In the genomic region with DNA sequence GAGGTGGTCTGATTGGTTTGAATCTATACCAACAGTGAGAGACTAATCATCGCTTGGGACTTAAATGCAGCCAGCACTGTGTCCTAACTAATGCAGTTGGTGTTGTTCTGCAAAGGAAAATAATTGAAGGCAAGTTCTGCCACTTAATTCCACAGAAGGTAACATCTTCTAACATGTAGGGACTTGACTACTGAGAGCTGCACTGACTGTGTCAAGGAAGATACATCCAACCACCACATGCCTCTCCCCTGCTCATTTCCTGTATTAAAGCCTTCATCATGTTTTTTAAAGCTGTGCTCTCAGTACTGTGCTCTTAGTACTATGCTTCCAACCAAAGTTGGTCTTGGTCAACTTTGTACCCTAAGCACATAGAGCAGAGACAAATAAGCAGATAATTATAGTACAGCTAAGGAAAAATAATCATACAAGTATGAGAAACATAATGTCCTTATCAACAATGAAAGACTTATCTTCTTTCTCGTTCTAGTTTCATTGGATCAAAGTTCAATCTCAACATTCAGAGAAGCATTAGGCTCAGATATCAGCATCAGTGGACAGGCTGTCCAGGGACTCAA, we compare ENCODE assay signal across 30 cellular contexts. TPM values are rescaled to one million over a fixed set of nuclear protein-coding genes. Genes with fewer than 3 reads are reported as not detected.
"Had no signal": no experiment of that assay in that cellular context is flagged by ENCODE, and none has a peak within 500 bp of the region (broad histone marks: within the 10 kb centered on the region; RNA-seq: fewer than 3 reads in every experiment).

No MANE protein-coding gene starts in this region.

- DNase-seq: activated CD4-positive, alpha-beta T cell treated with anti-CD3 and anti-CD28 coated beads, Interleukin-2, amount 50 U/mL, for 48 hours; activated CD8-positive, alpha-beta memory T cell treated with anti-CD3 and anti-CD28 coated beads, Interleukin-2, amount 50 U/mL, for 48 hours; activated effector memory CD4-positive, alpha-beta T cell treated with Interleukin-2 at 50 U/mL for 16 hours; activated naive CD4-positive, alpha-beta T cell treated with anti-CD3 and anti-CD28 coated beads for 36 hours; activated naive CD8-positive, alpha-beta T cell treated with anti-CD3 and anti-CD28 coated beads, Interleukin-2, amount 50 U/mL, for 24 hours; activated T-cell treated with anti-CD3 and anti-CD28 coated beads, Interleukin-2, amount 50 U/mL, for 48 hours; body of pancreas; caudate nucleus; dermis blood vessel endothelial cell; effector CD8-positive, alpha-beta T cell; heart left ventricle; kidney; left lung; midbrain; nephron progenitor cell; pancreas; psoas muscle; right cardiac atrium; stimulated activated CD4-positive, alpha-beta T cell treated with anti-CD3 and anti-CD28 coated beads, Interleukin-2, amount 100 ng/mL, for 24 hours; stomach; T1000 had no signal

- H3K4me1 Mint-ChIP-seq: nephron progenitor cell; stimulated activated memory B cell treated with anti-CD40 and anti-IgM and Interleukin-4, amounts not matched to agents 10 μg/mL and 1 μg/mL and 100 μg/mL, for 72 hours had no signal

- H3K9me3 Mint-ChIP-seq: activated naive CD4-positive, alpha-beta T cell treated with anti-CD3 and anti-CD28 coated beads for 36 hours; activated naive CD8-positive, alpha-beta T cell treated with anti-CD3 and anti-CD28 coated beads, Interleukin-2, amount 50 U/mL, for 24 hours; nephron progenitor cell; stimulated activated memory B cell treated with anti-CD40 and anti-IgM and Interleukin-4, amounts not matched to agents 10 μg/mL and 1 μg/mL and 100 μg/mL, for 72 hours; WTC11 had no signal

- H3K4me3 Mint-ChIP-seq: activated naive CD4-positive, alpha-beta T cell treated with anti-CD3 and anti-CD28 coated beads for 36 hours; activated naive CD8-positive, alpha-beta T cell treated with anti-CD3 and anti-CD28 coated beads, Interleukin-2, amount 50 U/mL, for 24 hours; nephron progenitor cell; stimulated activated memory B cell treated with anti-CD40 and anti-IgM and Interleukin-4, amounts not matched to agents 10 μg/mL and 1 μg/mL and 100 μg/mL, for 72 hours; WTC11 had no signal

- ATAC-seq: activated naive CD8-positive, alpha-beta T cell treated with anti-CD3 and anti-CD28 coated beads, Interleukin-2, amount 50 U/mL, for 24 hours; body of pancreas; heart left ventricle; left lung; pancreas; right cardiac atrium; stimulated activated memory B cell treated with anti-CD40 and anti-IgM and Interleukin-4, amounts not matched to agents 10 μg/mL and 1 μg/mL and 100 μg/mL, for 72 hours; WTC11 had no signal

- H3K36me3 ChIP-seq: esophagus muscularis mucosa, heart left ventricle, left lung, pancreas, stomach, suprapubic skin, tibial nerve had no signal

- H3K4me1 ChIP-seq: heart left ventricle, left lung, pancreas, stomach, tibial nerve had no signal

- H3K27me3 ChIP-seq: body of pancreas, esophagus muscularis mucosa, heart left ventricle, left lung, pancreas, stomach, suprapubic skin, tibial nerve had no signal

- H3K27ac ChIP-seq: body of pancreas, esophagus muscularis mucosa, heart left ventricle, left lung, pancreas, psoas muscle, stomach, tibial nerve had no signal

- H3K9me3 ChIP-seq: body of pancreas, esophagus muscularis mucosa, heart left ventricle, left lung, pancreas, psoas muscle, stomach, suprapubic skin, tibial nerve had no signal

- H3K4me3 ChIP-seq: body of pancreas, esophagus muscularis mucosa, heart left ventricle, left lung, pancreas, psoas muscle, stomach, suprapubic skin, tibial nerve had no signal

- H3K36me3 Mint-ChIP-seq: stimulated activated memory B cell treated with anti-CD40 and anti-IgM and Interleukin-4, amounts not matched to agents 10 μg/mL and 1 μg/mL and 100 μg/mL, for 72 hours; WTC11 had no signal

- H3K27ac Mint-ChIP-seq: activated naive CD4-positive, alpha-beta T cell treated with anti-CD3 and anti-CD28 coated beads for 36 hours; nephron progenitor cell; stimulated activated memory B cell treated with anti-CD40 and anti-IgM and Interleukin-4, amounts not matched to agents 10 μg/mL and 1 μg/mL and 100 μg/mL, for 72 hours; WTC11 had no signal

RNA-seq across cellular contexts. Expression of a gene that starts 2.8 kb away (rescaled TPM):
- total RNA-seq: activated CD8-positive, alpha-beta memory T cell treated with anti-CD3 and anti-CD28 coated beads for 36 hours; activated naive CD4-positive, alpha-beta T cell treated with anti-CD3 and anti-CD28 coated beads for 36 hours; dermis blood vessel endothelial cell; esophagus muscularis mucosa; kidney; left lung; lung microvascular endothelial cell; right cardiac atrium; skeletal muscle tissue; T-helper 1 cell treated with Interleukin-12 subunit alpha and Interleukin-12 subunit beta and Interleukin-4 antibody, amounts not matched to agents 30 ng/mL and 1 ng/mL, for 36 hours had no signal

RNA-seq across cellular contexts. Expression of a gene that starts 41.0 kb away (rescaled TPM):
- total RNA-seq: activated CD8-positive, alpha-beta memory T cell treated with anti-CD3 and anti-CD28 coated beads for 36 hours; activated naive CD4-positive, alpha-beta T cell treated with anti-CD3 and anti-CD28 coated beads for 36 hours; dermis blood vessel endothelial cell; esophagus muscularis mucosa; heart left ventricle; left lung; lung microvascular endothelial cell; right cardiac atrium; skeletal muscle tissue; stomach; suprapubic skin; tibial nerve; WTC11 had no signal
- polyA plus RNA-seq: heart left ventricle, stomach had no signal

RNA-seq across cellular contexts. Expression of a gene that starts 51.8 kb away (rescaled TPM):
- total RNA-seq: activated CD8-positive, alpha-beta memory T cell treated with anti-CD3 and anti-CD28 coated beads for 36 hours; activated naive CD4-positive, alpha-beta T cell treated with anti-CD3 and anti-CD28 coated beads for 36 hours; dermis blood vessel endothelial cell; heart left ventricle; kidney; lung microvascular endothelial cell; psoas muscle; right cardiac atrium; stomach; T-helper 1 cell treated with Interleukin-12 subunit alpha and Interleukin-12 subunit beta and Interleukin-4 antibody, amounts not matched to agents 30 ng/mL and 1 ng/mL, for 36 hours; WTC11 had no signal
- polyA plus RNA-seq: heart left ventricle, psoas muscle, right cardiac atrium, stomach had no signal
